ENCODE assay signal across 8 cellular contexts in the genomic region with DNA sequence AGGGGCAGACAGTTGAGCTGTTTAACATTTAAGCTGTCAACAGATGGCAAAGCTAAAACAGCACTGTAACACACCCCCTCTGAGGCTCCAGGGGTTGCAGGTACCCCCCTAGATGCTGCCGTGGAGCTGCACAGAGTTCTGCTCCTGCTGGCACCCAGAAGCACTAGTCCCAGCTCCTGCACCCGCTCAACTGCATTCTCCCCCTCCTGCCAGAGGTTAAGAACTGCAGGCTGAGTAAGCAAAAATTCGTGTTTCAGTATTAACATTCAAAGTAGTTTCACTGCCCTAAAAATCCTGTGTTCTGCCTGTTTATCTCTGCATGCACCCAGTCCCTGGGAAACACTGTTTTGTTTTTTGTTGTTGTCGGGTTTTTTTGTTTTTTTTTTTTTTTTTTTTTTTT.
DNase-seq lines count a peak whose midpoint lies in the region; ATAC-seq and TF ChIP-seq lines count a peak whose summit lies in the region.

No MANE protein-coding gene starts in this region.

- H2BK12ac ChIP-seq in H9 (ENCODE audit: insufficient read length, low read depth, low read length), result no peak overlapping the region

- TF ChIP-seq CTCF in H9 (conservative IDR thresholded peaks at IDR 0.05) (peak; percentile 65), body of pancreas (IDR thresholded peaks at IDR 0.05) (peak in 6 of 7 experiments; percentile 31 to 71 (median 65)), suprapubic skin (IDR thresholded peaks at IDR 0.05) (no peak)

- H2AK5ac ChIP-seq in H9 (ENCODE audit: insufficient read length, low read length), result no peak overlapping the region

- H3K18ac ChIP-seq in H9 (ENCODE audit: insufficient read length, low read depth, low read length), result no peak overlapping the region

- no peak overlapping the region for H3K27ac Mint-ChIP-seq in H9
- no peak overlapping the region for H3K27ac Mint-ChIP-seq in stimulated activated naive B cell treated with anti-CD40 and anti-IgM and Interleukin-4, amounts not matched to agents 10 μg/mL and 1 μg/mL and 100 μg/mL, for 72 hours

- no peak overlapping the region for H2BK120ac ChIP-seq in H9 (ENCODE audit: low read depth, low read length, poor library complexity, severe bottlenecking)

- H3K9me3 ChIP-seq in H9 (ENCODE audit: control insufficient read depth, low read depth, low read length) (no peaks in the 10 kb centered on the region), body of pancreas (no peaks in the 10 kb centered on the region), suprapubic skin (no peaks in the 10 kb centered on the region)

- H3K9me3 Mint-ChIP-seq in H9, result peaks cover 6 to 8% of the 10 kb centered on the region in 2 experiments; a peak in 3 of 5 replicates
- peaks cover 0 to 10% of the 10 kb centered on the region in 2 donors for H3K9me3 Mint-ChIP-seq in stimulated activated naive B cell treated with anti-CD40 and anti-IgM and Interleukin-4, amounts not matched to agents 10 μg/mL and 1 μg/mL and 100 μg/mL, for 72 hours

- DNase-seq in SHP77 (lab: John Stamatoyannopoulos, UW) (peak; percentile 5 to 68), SHP77 treated with DMSO at 0.1 percent for 48 hours (lab: John Stamatoyannopoulos, UW) (no peak), H9 (peak; percentile 77), LHCN-M2 (ENCODE audit: low read depth) (peak; percentile 19), body of pancreas (peak; percentile 48 to 60 (median 52)), kidney glomerular epithelial cell (lab: John Stamatoyannopoulos, UW) (no peak), suprapubic skin (ENCODE audit: low spot score in 2 of 2) (no peak)
- no peak for DNase-seq in stimulated activated naive B cell treated with anti-CD40 and anti-IgM and Interleukin-4, amounts not matched to agents 10 μg/mL and 1 μg/mL and 100 μg/mL, for 72 hours

- no peaks in the 10 kb centered on the region for H3K79me2 ChIP-seq in H9 (ENCODE audit: insufficient read depth, low read length)

- H4K91ac ChIP-seq in H9 (ENCODE audit: insufficient read length, low read depth, low read length), result no peak overlapping the region

- no peak overlapping the region for H3K4me3 Mint-ChIP-seq in H9
- no peak overlapping the region for H3K4me3 Mint-ChIP-seq in stimulated activated naive B cell treated with anti-CD40 and anti-IgM and Interleukin-4, amounts not matched to agents 10 μg/mL and 1 μg/mL and 100 μg/mL, for 72 hours

- H2BK15ac ChIP-seq in H9 (ENCODE audit: low read depth, low read length), result no peak overlapping the region

- no peak overlapping the region for H3K4me2 ChIP-seq in H9 (ENCODE audit: insufficient read depth, insufficient read length, low read length)

- H2BK20ac ChIP-seq in H9 (ENCODE audit: low read depth, low read length, poor library complexity, severe bottlenecking), result no peak overlapping the region

- no CpG with 5 or more reads among the region's 4 CpGs for WGBS in H9 (ENCODE audit: extremely low coverage, insufficient read length, low lambda C conversion rate)
- WGBS in body of pancreas, 2 donors, result 16 to 17% methylated on average over 4 of the region's 4 CpGs
- WGBS in suprapubic skin, result 20% methylated on average over 4 of the region's 4 CpGs

- H3K27ac ChIP-seq in H9 (ENCODE audit: insufficient read length, low read depth, low read length) (no peak overlapping the region), body of pancreas (no peak overlapping the region), suprapubic skin (no peak overlapping the region)

- no peak overlapping the region for H3K23ac ChIP-seq in H9 (ENCODE audit: insufficient read length, low read depth, low read length)

- H3K36me3 ChIP-seq in body of pancreas (replicated peaks in 1 of 2; ENCODE audit: insufficient read depth in 1 of 2, low read depth in 2 of 2), result no peaks in the 10 kb centered on the region
- no peaks in the 10 kb centered on the region for H3K36me3 ChIP-seq in suprapubic skin

- H3K4me1 ChIP-seq in H9 (ENCODE audit: insufficient read depth, low read length) (no peaks in the 10 kb centered on the region; the same call in 1 of the 2 replicates), body of pancreas (peaks cover 4% of the 10 kb centered on the region), suprapubic skin (no peaks in the 10 kb centered on the region)

- peaks cover 8 to 11% of the 10 kb centered on the region in 2 experiments for H3K4me1 Mint-ChIP-seq in H9
- H3K4me1 Mint-ChIP-seq in stimulated activated naive B cell treated with anti-CD40 and anti-IgM and Interleukin-4, amounts not matched to agents 10 μg/mL and 1 μg/mL and 100 μg/mL, for 72 hours, result no peaks in the 10 kb centered on the region

- no peak for TF ChIP-seq POLR2A in body of pancreas (IDR thresholded peaks at IDR 0.05)
- no peak for TF ChIP-seq POLR2A in suprapubic skin (IDR thresholded peaks at IDR 0.05)

- no peak overlapping the region for H3K14ac ChIP-seq in H9 (ENCODE audit: insufficient read depth, low read length)

- H2AFZ ChIP-seq in H9 (ENCODE audit: low read length), result peak overlapping the region; percentile 18

- H3K56ac ChIP-seq in H9 (ENCODE audit: insufficient read length, low read depth, low read length), result no peak overlapping the region

- H3K9ac ChIP-seq in H9 (ENCODE audit: extremely low read depth, insufficient read length, low read length), result no peak overlapping the region

- no peaks in the 10 kb centered on the region for H3K23me2 ChIP-seq in H9 (ENCODE audit: insufficient read length, low read depth, low read length, poor library complexity, severe bottlenecking)

- no peak overlapping the region for H2BK5ac ChIP-seq in H9 (ENCODE audit: insufficient read length, low read length)

- H3T11ph ChIP-seq in H9 (ENCODE audit: low read length), result no peak overlapping the region

- peak; percentile 92 for ATAC-seq in body of pancreas
- peak; percentile 51 to 58 for ATAC-seq in stimulated activated naive B cell treated with anti-CD40 and anti-IgM and Interleukin-4, amounts not matched to agents 10 μg/mL and 1 μg/mL and 100 μg/mL, for 72 hours (replicated peaks)

- H3K27me3 ChIP-seq in H9 (ENCODE audit: insufficient read depth, low read length) (no peaks in the 10 kb centered on the region), body of pancreas (no peaks in the 10 kb centered on the region), suprapubic skin (no peaks in the 10 kb centered on the region)

- H3K4ac ChIP-seq in H9 (ENCODE audit: low read depth, low read length), result no peak overlapping the region

- H3K4me3 ChIP-seq in body of pancreas (no peak overlapping the region), suprapubic skin (no peak overlapping the region)

- H3K36me3 Mint-ChIP-seq in H9 (ENCODE audit: insufficient read depth in 1 of 3, low read depth in 3 of 3), result peaks cover 0 to 7% (median 0%) of the 10 kb centered on the region in 3 experiments; a peak in 2 of 7 replicates
- H3K36me3 Mint-ChIP-seq in stimulated activated naive B cell treated with anti-CD40 and anti-IgM and Interleukin-4, amounts not matched to agents 10 μg/mL and 1 μg/mL and 100 μg/mL, for 72 hours, result no peaks in the 10 kb centered on the region

- H4K20me1 ChIP-seq in H9 (ENCODE audit: control insufficient read depth, insufficient read depth, insufficient read length), result no peaks in the 10 kb centered on the region

- no peak for TF ChIP-seq EP300 in suprapubic skin (IDR thresholded peaks at IDR 0.05)

- no peaks in the 10 kb centered on the region for H3K79me1 ChIP-seq in H9 (ENCODE audit: insufficient read depth, low read depth, low read length, poor library complexity, severe bottlenecking)

- no peak overlapping the region for H4K8ac ChIP-seq in H9 (replicated peaks; ENCODE audit: insufficient read length, low read depth, low read length)

- no peaks in the 10 kb centered on the region for H3K27me3 Mint-ChIP-seq in H9 (ENCODE audit: low read depth)
- no peaks in the 10 kb centered on the region for H3K27me3 Mint-ChIP-seq in stimulated activated naive B cell treated with anti-CD40 and anti-IgM and Interleukin-4, amounts not matched to agents 10 μg/mL and 1 μg/mL and 100 μg/mL, for 72 hours

- intact Hi-C loops in body of pancreas (cut with DNase I), result no loop called here

- H4K5ac ChIP-seq in H9 (ENCODE audit: insufficient read length, low read depth, low read length), result no peak overlapping the region

Comparison
In these comparisons a context has a peak if more than half of its experiments do, and no peak if none do; other contexts are left out.
1. DNase-seq: peak in SHP77 (2 of 2), H9 (single experiment), LHCN-M2 (single experiment) and body of pancreas (4 of 4); none in SHP77 treated with DMSO at 0.1 percent for 48 hours (single experiment), stimulated activated naive B cell treated with anti-CD40 and anti-IgM and Interleukin-4, amounts not matched to agents 10 μg/mL and 1 μg/mL and 100 μg/mL, for 72 hours (single experiment), kidney glomerular epithelial cell (single experiment) and suprapubic skin (0 of 2).
2. CTCF ChIP-seq: peak in H9 (single experiment) and body of pancreas (6 of 7); none in suprapubic skin (0 of 2).